ENCODE assay signal across 1 cellular context in genomic region chr2:86069783-86070339, GRCh38.
TF ChIP-seq lines count a peak whose summit lies in the region.

No MANE protein-coding gene starts in this region.

TF ChIP-seq in IMR-90, 13 proteins besides CTCF, POLR2A, EP300 and RAD21:
- TF ChIP-seq MAZ (IDR thresholded peaks at IDR 0.05; ENCODE audit: borderline replicate concordance, low read depth, low read length), result no peak
- TF ChIP-seq NFE2L2 (IDR thresholded peaks at IDR 0.05; ENCODE audit: low read depth, low read length), result peak; percentile 62; the same call in 1 of the 2 replicates
